10 cellular contexts compared by ENCODE assay signal in the genomic region with DNA sequence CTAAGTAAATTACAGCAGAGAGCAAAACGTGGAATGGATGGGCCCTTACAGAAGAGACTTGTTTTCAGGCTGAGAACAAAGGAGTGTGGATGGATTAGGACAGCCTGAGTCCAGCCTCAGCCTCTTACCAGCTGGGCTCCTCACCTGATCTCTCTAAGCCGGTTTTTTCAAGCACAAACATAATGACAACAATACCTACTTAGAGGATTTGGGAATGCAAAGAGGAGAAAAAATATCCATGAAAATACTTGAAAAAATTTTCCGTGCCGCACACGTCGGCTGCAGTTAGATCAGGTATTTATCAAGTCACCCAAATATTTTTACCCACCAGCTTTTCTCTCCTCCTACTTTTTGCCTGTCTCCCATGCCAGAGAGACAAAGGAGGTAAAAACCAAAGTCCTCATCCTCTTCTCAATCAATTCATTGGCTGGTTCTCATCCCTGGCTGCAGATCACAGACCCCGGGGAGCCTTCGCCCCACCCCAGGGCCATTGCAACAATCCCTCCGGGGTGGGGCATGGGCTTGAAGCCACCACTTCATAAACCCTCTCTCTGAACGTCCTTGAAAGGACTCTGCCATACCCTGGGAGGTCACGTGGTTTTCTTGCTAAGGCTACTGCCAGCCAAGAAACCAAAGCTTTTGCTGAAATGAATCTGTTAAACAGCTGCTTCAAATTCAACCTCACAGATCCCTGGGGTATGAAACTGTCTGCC. TPM values are rescaled to one million over a fixed set of nuclear protein-coding genes. Genes with fewer than 3 reads are reported as not detected.
DNase-seq lines count a peak whose midpoint lies in the region; ATAC-seq, FAIRE-seq and TF ChIP-seq lines count a peak whose summit lies in the region.
"Had no signal": no experiment of that assay in that cellular context is flagged by ENCODE, and none has a peak within 500 bp of the region (broad histone marks: within the 10 kb centered on the region; RNA-seq: fewer than 3 reads in every experiment).

No MANE protein-coding gene starts in this region.

- H3K27me3 ChIP-seq in astrocyte (ENCODE audit: insufficient read depth, low read length) = no peaks in the 10 kb centered on the region
- no peaks in the 10 kb centered on the region for H3K27me3 ChIP-seq in lower lobe of right lung (ENCODE audit: low read depth)

- no peaks in the 10 kb centered on the region for H3K36me3 ChIP-seq in astrocyte (ENCODE audit: insufficient read depth, low read length)
- H3K36me3 ChIP-seq in lower lobe of right lung = no peaks in the 10 kb centered on the region

- no peaks in the 10 kb centered on the region for H3K4me1 ChIP-seq in astrocyte (ENCODE audit: insufficient read depth, low read length)
- H3K4me1 ChIP-seq in lower lobe of right lung = peaks cover 16% of the 10 kb centered on the region

- peak; percentile 81 to 85 for ATAC-seq in lower lobe of right lung
- no peak for ATAC-seq in GM19035 (IDR thresholded peaks at IDR 0.05; ENCODE audit: unreplicated experiment)

- H3K4me1 Mint-ChIP-seq in astrocyte (ENCODE audit: low read depth, unreplicated experiment) = peaks cover 4% of the 10 kb centered on the region
- H3K4me1 Mint-ChIP-seq in activated naive CD8-positive, alpha-beta T cell treated with anti-CD3 and anti-CD28 coated beads for 36 hours = peaks cover 3% of the 10 kb centered on the region

- no peaks in the 10 kb centered on the region for H3K36me3 Mint-ChIP-seq in astrocyte (ENCODE audit: low read depth, unreplicated experiment)
- H3K36me3 Mint-ChIP-seq in activated naive CD8-positive, alpha-beta T cell treated with anti-CD3 and anti-CD28 coated beads for 36 hours = no peaks in the 10 kb centered on the region

- peak overlapping the region; percentile 31 for H3K4me2 ChIP-seq in astrocyte (ENCODE audit: low read length)

- H3K27ac ChIP-seq in astrocyte (ENCODE audit: low read depth, low read length) = no peak overlapping the region
- H3K27ac ChIP-seq in lower lobe of right lung = peak overlapping the region; percentile 63

- H3K4me3 Mint-ChIP-seq in astrocyte (ENCODE audit: unreplicated experiment) = no peak overlapping the region
- H3K4me3 Mint-ChIP-seq in activated naive CD8-positive, alpha-beta T cell treated with anti-CD3 and anti-CD28 coated beads for 36 hours = no peak overlapping the region
- H3K4me3 Mint-ChIP-seq: T-helper 1 cell treated with Interleukin-12 subunit alpha and Interleukin-12 subunit beta and Interleukin-4 antibody, amounts not matched to agents 30 μg/mL and 1 μg/mL, for 36 hours had no signal

- no peaks in the 10 kb centered on the region for H3K9me3 ChIP-seq in astrocyte (ENCODE audit: insufficient read depth, low read depth, low read length)
- H3K9me3 ChIP-seq in lower lobe of right lung = no peaks in the 10 kb centered on the region

- no peak for TF ChIP-seq POLR2A in NB4 (IDR thresholded peaks at IDR 0.05; ENCODE audit: extremely low read depth, insufficient read length)

- intact Hi-C loops in lower lobe of right lung (cut with DNase I) = no loop called here

- H3K9me3 Mint-ChIP-seq in astrocyte (ENCODE audit: unreplicated experiment) = no peaks in the 10 kb centered on the region
- H3K9me3 Mint-ChIP-seq in activated naive CD8-positive, alpha-beta T cell treated with anti-CD3 and anti-CD28 coated beads for 36 hours = no peaks in the 10 kb centered on the region
- H3K9me3 Mint-ChIP-seq: T-helper 1 cell treated with Interleukin-12 subunit alpha and Interleukin-12 subunit beta and Interleukin-4 antibody, amounts not matched to agents 30 μg/mL and 1 μg/mL, for 36 hours had no signal

- peak overlapping the region; percentile 62 for H2AFZ ChIP-seq in astrocyte (ENCODE audit: low read depth, low read length)

- DNase-seq in AG04449 (ENCODE audit: low read depth, low spot score) (peak; percentile 24), NB4 (ENCODE audit: low read depth) (peak; percentile 74), astrocyte (ENCODE audit: low read depth) (no peak), lower lobe of right lung (peak; percentile 58), middle frontal gyrus (ENCODE audit: extremely low spot score, low spot score) (no peak)
- DNase-seq in NK-92 treated with Interleukin-12 subunit alpha and Interleukin-12 subunit beta, amount 100 ng/mL, for 24 hours (lab: John Stamatoyannopoulos, UW) = no peak
- DNase-seq in activated naive CD8-positive, alpha-beta T cell treated with anti-CD3 and anti-CD28 coated beads for 36 hours = no peak

- no peak overlapping the region for H3K4me3 ChIP-seq in AG04449 (ENCODE audit: low read depth, low read length)
- no peak overlapping the region for H3K4me3 ChIP-seq in NB4 (ENCODE audit: low read depth, low read length)
- H3K4me3 ChIP-seq in astrocyte (ENCODE audit: insufficient read depth, low read depth, low read length) = no peak overlapping the region
- H3K4me3 ChIP-seq in lower lobe of right lung = peak overlapping the region; percentile 10

- H3K9ac ChIP-seq in astrocyte (ENCODE audit: low read length) = no peak overlapping the region

- CTCF ChIA-PET in AG04449 (lab: Yijun Ruan, JAX) = interaction anchor here (0.6 to 1.9 kb wide), 2 partner anchors 9 to 30 kb away, joined by 4 to 5 read pairs; a partner anchor contains a TSS

- FAIRE-seq in astrocyte (lab: Jason Lieb, UNC) = no peak
- FAIRE-seq: islet of Langerhans had no signal

- TF ChIP-seq CTCF in AG04449 (IDR thresholded peaks at IDR 0.05; ENCODE audit: insufficient read depth, low read length, missing control alignments) = no peak
- no peak for TF ChIP-seq CTCF in NB4 (IDR thresholded peaks at IDR 0.05; ENCODE audit: low read depth, low read length)
- TF ChIP-seq CTCF in astrocyte (IDR thresholded peaks at IDR 0.05; ENCODE audit: insufficient read depth, low read depth, low read length) = no peak
- no peak for TF ChIP-seq CTCF in lower lobe of right lung (IDR thresholded peaks at IDR 0.05)

- no peaks in the 10 kb centered on the region for H3K79me2 ChIP-seq in astrocyte (ENCODE audit: insufficient read depth, low read length)

- H4K20me1 ChIP-seq in astrocyte (ENCODE audit: insufficient read depth, low read length) = no peaks in the 10 kb centered on the region

- peaks cover 2% of the 10 kb centered on the region for H3K27me3 Mint-ChIP-seq in astrocyte (ENCODE audit: low read depth, unreplicated experiment)
- H3K27me3 Mint-ChIP-seq in activated naive CD8-positive, alpha-beta T cell treated with anti-CD3 and anti-CD28 coated beads for 36 hours = no peaks in the 10 kb centered on the region

- POLR2A ChIA-PET in AG04449 (lab: Yijun Ruan, JAX) = no interaction called here

- H3K27ac Mint-ChIP-seq in astrocyte (ENCODE audit: unreplicated experiment) = no peak overlapping the region
- H3K27ac Mint-ChIP-seq in activated naive CD8-positive, alpha-beta T cell treated with anti-CD3 and anti-CD28 coated beads for 36 hours = no peak overlapping the region
- H3K27ac Mint-ChIP-seq: T-helper 1 cell treated with Interleukin-12 subunit alpha and Interleukin-12 subunit beta and Interleukin-4 antibody, amounts not matched to agents 30 μg/mL and 1 μg/mL, for 36 hours had no signal

RNA-seq across cellular contexts. Expression of a gene that starts 29.7 kb away (rescaled TPM):
- 162 and 168 TPM in 2 replicates for total RNA-seq in astrocyte
- 214 TPM for total RNA-seq in lower lobe of right lung
- 100 to 1,000 TPM; 151 to 158 TPM for total RNA-seq in activated naive CD8-positive, alpha-beta T cell treated with anti-CD3 and anti-CD28 coated beads for 36 hours

Comparison
In these comparisons a context has a peak if more than half of its experiments do, and no peak if none do; other contexts are left out.
1. DNase-seq: peak in AG04449 (single experiment), NB4 (single experiment) and lower lobe of right lung (single experiment); none in astrocyte (single experiment), middle frontal gyrus (single experiment), NK-92 treated with Interleukin-12 subunit alpha and Interleukin-12 subunit beta, amount 100 ng/mL, for 24 hours (single experiment) and activated naive CD8-positive, alpha-beta T cell treated with anti-CD3 and anti-CD28 coated beads for 36 hours (single experiment).